In the genomic region with DNA sequence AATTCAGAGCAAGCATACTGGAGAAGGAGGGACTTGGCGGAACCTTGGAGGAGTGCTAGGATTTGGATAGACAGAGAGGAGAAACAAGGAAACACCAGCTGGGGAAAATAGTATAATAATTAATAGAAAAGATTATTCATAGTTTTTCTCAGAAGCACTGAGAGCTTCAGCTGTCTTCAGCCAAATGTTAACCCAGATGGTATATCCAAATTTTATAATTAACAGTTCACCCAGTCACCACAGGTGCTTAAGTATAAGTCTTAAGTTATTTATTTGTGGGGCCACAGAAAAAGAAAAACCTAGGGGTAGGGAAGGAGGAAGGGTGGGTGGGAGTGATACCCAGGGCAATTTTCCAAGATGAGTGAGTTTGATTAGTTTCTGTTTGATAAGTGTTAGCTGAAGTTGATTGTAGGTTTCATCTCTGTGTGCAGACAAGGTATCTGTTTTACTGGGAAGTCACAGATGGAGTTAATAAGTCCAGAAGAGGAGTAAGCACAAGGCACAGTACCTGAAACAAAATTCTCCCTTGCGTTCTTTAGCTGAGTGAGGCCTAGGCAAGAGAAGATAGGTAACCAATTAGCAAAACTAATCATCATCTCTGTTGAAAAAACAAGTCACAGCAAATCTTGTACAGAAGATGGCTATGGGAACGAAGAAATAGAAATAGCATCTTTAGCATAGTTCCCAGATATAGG, we compare ENCODE assay signal across 17 cellular contexts.
DNase-seq lines count a peak whose midpoint lies in the region; ATAC-seq lines count a peak whose summit lies in the region.
"Had no signal": no experiment of that assay in that cellular context is flagged by ENCODE, and none has a peak within 500 bp of the region (broad histone marks: within the 10 kb centered on the region; RNA-seq: fewer than 3 reads in every experiment).

No MANE protein-coding gene starts in this region.

- no peaks in the 10 kb centered on the region for H3K27me3 Mint-ChIP-seq in activated CD8-positive, alpha-beta memory T cell treated with anti-CD3 and anti-CD28 coated beads, Interleukin-2, amount 10 ng/mL, durations not matched to agents 7 days and 5 days

- peak overlapping the region; percentile 92 for H3K27ac ChIP-seq in SJCRH30
- H3K27ac ChIP-seq: A549 had no signal

- H3K27ac Mint-ChIP-seq in activated CD8-positive, alpha-beta memory T cell treated with anti-CD3 and anti-CD28 coated beads, Interleukin-2, amount 10 ng/mL, durations not matched to agents 7 days and 5 days: no peak overlapping the region
- H3K27ac Mint-ChIP-seq: CD14-positive monocyte; CD8-positive, alpha-beta T cell had no signal

- H3K36me3 Mint-ChIP-seq in activated CD8-positive, alpha-beta memory T cell treated with anti-CD3 and anti-CD28 coated beads, Interleukin-2, amount 10 ng/mL, durations not matched to agents 7 days and 5 days: no peaks in the 10 kb centered on the region
- H3K36me3 Mint-ChIP-seq: CD14-positive monocyte; CD8-positive, alpha-beta T cell had no signal

- H3K4me1 ChIP-seq in SJCRH30: peaks cover 41% of the 10 kb centered on the region
- H3K4me1 ChIP-seq: A549 had no signal

- H3K4me3 Mint-ChIP-seq in activated CD8-positive, alpha-beta memory T cell treated with anti-CD3 and anti-CD28 coated beads, Interleukin-2, amount 10 ng/mL, durations not matched to agents 7 days and 5 days: no peak overlapping the region
- H3K4me3 Mint-ChIP-seq: CD14-positive monocyte; CD8-positive, alpha-beta T cell had no signal

- ATAC-seq in GM18909 (IDR thresholded peaks at IDR 0.05; ENCODE audit: poor library complexity, unreplicated experiment) (peak; percentile 48), HG03196 (IDR thresholded peaks at IDR 0.05; ENCODE audit: unreplicated experiment) (peak; percentile 36), HG03025 (IDR thresholded peaks at IDR 0.05; ENCODE audit: low FRiP score, unreplicated experiment) (no peak), GM19035 (IDR thresholded peaks at IDR 0.05; ENCODE audit: unreplicated experiment) (no peak), HG03175 (IDR thresholded peaks at IDR 0.05; ENCODE audit: unreplicated experiment) (no peak)
- no peak for ATAC-seq in activated CD8-positive, alpha-beta memory T cell treated with anti-CD3 and anti-CD28 coated beads, Interleukin-2, amount 10 ng/mL, durations not matched to agents 7 days and 5 days
- ATAC-seq: A549; CD8-positive, alpha-beta T cell had no signal

- CTCF ChIA-PET in activated CD8-positive, alpha-beta memory T cell treated with anti-CD3 and anti-CD28 coated beads, Interleukin-2, amount 10 ng/mL, durations not matched to agents 7 days and 5 days (lab: Charles Lee): no interaction called here

- H3K9me3 Mint-ChIP-seq in activated CD8-positive, alpha-beta memory T cell treated with anti-CD3 and anti-CD28 coated beads, Interleukin-2, amount 10 ng/mL, durations not matched to agents 7 days and 5 days (ENCODE audit: low read depth): no peaks in the 10 kb centered on the region
- H3K9me3 Mint-ChIP-seq: CD8-positive, alpha-beta T cell had no signal

- H3K4me1 Mint-ChIP-seq in activated CD8-positive, alpha-beta memory T cell treated with anti-CD3 and anti-CD28 coated beads, Interleukin-2, amount 10 ng/mL, durations not matched to agents 7 days and 5 days: no peaks in the 10 kb centered on the region
- H3K4me1 Mint-ChIP-seq: CD14-positive monocyte had no signal

- H3K36me3 ChIP-seq in SJCRH30: no peaks in the 10 kb centered on the region

- no peak for DNase-seq in SJCRH30
- no peak for DNase-seq in activated CD8-positive, alpha-beta memory T cell treated with anti-CD3 and anti-CD28 coated beads, Interleukin-2, amount 10 ng/mL, durations not matched to agents 7 days and 5 days
- DNase-seq: CD8-positive, alpha-beta T cell; COR-L47; DMS153; EL; GDM1; HCEC 1CT; Kasumi-1; KBM-7 had no signal

- H3K9me3 ChIP-seq in SJCRH30 (replicated peaks): no peaks in the 10 kb centered on the region
- H3K9me3 ChIP-seq: A549 had no signal

- H3K27me3 ChIP-seq in SJCRH30: no peaks in the 10 kb centered on the region

- no peak overlapping the region for H3K4me3 ChIP-seq in SJCRH30
- H3K4me3 ChIP-seq: A549 had no signal

Comparison
In these comparisons a context has a peak if more than half of its experiments do, and no peak if none do; other contexts are left out.
1. ATAC-seq: peak in GM18909 (single experiment) and HG03196 (single experiment); none in HG03025 (single experiment), activated CD8-positive, alpha-beta memory T cell treated with anti-CD3 and anti-CD28 coated beads, Interleukin-2, amount 10 ng/mL, durations not matched to agents 7 days and 5 days (single experiment), GM19035 (single experiment) and HG03175 (single experiment).